In genomic region chr5:55101556-55102276, GRCh38 we compare ENCODE assay signal across 17 cellular contexts. TPM values are rescaled to one million over a fixed set of nuclear protein-coding genes. Genes with fewer than 3 reads are reported as not detected.
DNase-seq lines count a peak whose midpoint lies in the region; ATAC-seq and TF ChIP-seq lines count a peak whose summit lies in the region.
"Had no signal": no experiment of that assay in that cellular context is flagged by ENCODE, and none has a peak within 500 bp of the region (broad histone marks: within the 10 kb centered on the region; RNA-seq: fewer than 3 reads in every experiment).

No MANE protein-coding gene starts in this region.

- peak overlapping the region; percentile 65 for H3K9ac ChIP-seq in BLaER1
- H3K9ac ChIP-seq: parathyroid adenoma had no signal

- peak overlapping the region; percentile 92 for H3K4me2 ChIP-seq in BLaER1

- H3K4me1 Mint-ChIP-seq in CD4-positive, CD25-positive, alpha-beta regulatory T cell, result peaks cover 21 to 92% (median 63%) of the 10 kb centered on the region in 4 donors
- H3K4me1 Mint-ChIP-seq in T-helper 17 cell (peaks cover 45% of the 10 kb centered on the region), osteocyte (ENCODE audit: unreplicated experiment) (no peaks in the 10 kb centered on the region)

- TF ChIP-seq POLR2A in tibial nerve (IDR thresholded peaks at IDR 0.05), result no peak

- H3K9me3 ChIP-seq in BLaER1, result peaks cover 44% of the 10 kb centered on the region
- H3K9me3 ChIP-seq in CD4-positive, CD25-positive, alpha-beta regulatory T cell (ENCODE audit: control insufficient read depth in 2 of 2, low read length in 2 of 2), result no peaks in the 10 kb centered on the region
- no peaks in the 10 kb centered on the region for H3K9me3 ChIP-seq in T-helper 17 cell (ENCODE audit: control insufficient read depth, low read length, poor library complexity, severe bottlenecking)
- no peaks in the 10 kb centered on the region for H3K9me3 ChIP-seq in mononuclear cell (ENCODE audit: low read depth, low read length)
- peaks cover 0 to 12% (median 0%) of the 10 kb centered on the region in 4 donors for H3K9me3 ChIP-seq in tibial nerve
- H3K9me3 ChIP-seq: BE2C, left lung, upper lobe of left lung had no signal

- H3K27ac ChIP-seq in BLaER1 (peak overlapping the region; percentile 75), tibial nerve (no peak overlapping the region)
- H3K27ac ChIP-seq in CD4-positive, CD25-positive, alpha-beta regulatory T cell (ENCODE audit: insufficient read depth, low read length, poor library complexity, severe bottlenecking), result peak overlapping the region; percentile 67
- H3K27ac ChIP-seq: coronary artery, epithelial cell of prostate, left lung, parathyroid adenoma, upper lobe of left lung had no signal

- H3K36me3 Mint-ChIP-seq in CD4-positive, CD25-positive, alpha-beta regulatory T cell, result peaks cover 13% of the 10 kb centered on the region
- H3K36me3 Mint-ChIP-seq in T-helper 17 cell (ENCODE audit: low read depth) (peaks cover 2% of the 10 kb centered on the region), osteocyte (ENCODE audit: unreplicated experiment) (no peaks in the 10 kb centered on the region)

- WGBS in tibial nerve, 2 donors, result 71 to 84% methylated on average over 5 of the region's 5 CpGs

- peaks cover 0 to 27% (median 2%) of the 10 kb centered on the region in 7 donors for H3K9me3 Mint-ChIP-seq in CD4-positive, CD25-positive, alpha-beta regulatory T cell
- H3K9me3 Mint-ChIP-seq in osteocyte (ENCODE audit: unreplicated experiment), result peaks cover 4% of the 10 kb centered on the region

- H3K27ac Mint-ChIP-seq in CD4-positive, CD25-positive, alpha-beta regulatory T cell, result peak overlapping the region; percentile 61 to 98 (median 86)
- peak overlapping the region; percentile 89 for H3K27ac Mint-ChIP-seq in T-helper 17 cell
- no peak overlapping the region for H3K27ac Mint-ChIP-seq in osteocyte (ENCODE audit: unreplicated experiment)
- H3K27ac Mint-ChIP-seq: HFFc6 had no signal

- TF ChIP-seq EP300 in tibial nerve (IDR thresholded peaks at IDR 0.05), result no peak

- peak overlapping the region; percentile 84 to 95 (median 89) for H3K4me3 Mint-ChIP-seq in CD4-positive, CD25-positive, alpha-beta regulatory T cell
- H3K4me3 Mint-ChIP-seq in T-helper 17 cell (peak overlapping the region; percentile 92), osteocyte (ENCODE audit: unreplicated experiment) (no peak overlapping the region)
- H3K4me3 Mint-ChIP-seq: HFFc6 had no signal

- H3K36me3 ChIP-seq in BLaER1 (peaks cover 5% of the 10 kb centered on the region; the same call in 1 of the 2 replicates), tibial nerve (no peaks in the 10 kb centered on the region)
- no peaks in the 10 kb centered on the region for H3K36me3 ChIP-seq in CD4-positive, CD25-positive, alpha-beta regulatory T cell (ENCODE audit: control insufficient read depth, insufficient read depth, low read length)
- H3K36me3 ChIP-seq: BE2C, left lung, upper lobe of left lung had no signal

- peak; percentile 79 to 80 for ATAC-seq in CD4-positive, CD25-positive, alpha-beta regulatory T cell (ENCODE audit: low read depth in 2 of 2)
- ATAC-seq in T-helper 17 cell (peak; percentile 61), GM19397 (IDR thresholded peaks at IDR 0.05; ENCODE audit: unreplicated experiment) (no peak)
- ATAC-seq: left lung had no signal

- peaks cover 54% of the 10 kb centered on the region for H3K4me1 ChIP-seq in BLaER1
- H3K4me1 ChIP-seq in CD4-positive, CD25-positive, alpha-beta regulatory T cell (ENCODE audit: control insufficient read depth, insufficient read depth, low read length, poor library complexity, severe bottlenecking), result peaks cover 55% of the 10 kb centered on the region
- peaks cover 35% of the 10 kb centered on the region for H3K4me1 ChIP-seq in mononuclear cell (ENCODE audit: insufficient read depth, low read length)
- H3K4me1 ChIP-seq in tibial nerve, result no peaks in the 10 kb centered on the region
- H3K4me1 ChIP-seq: BE2C, left lung, parathyroid adenoma had no signal

- DNase-seq in CD4-positive, CD25-positive, alpha-beta regulatory T cell, result peak in 2 of 3 donors; percentile 46 to 84
- DNase-seq in T-helper 17 cell, result no peak
- DNase-seq in tibial nerve (ENCODE audit: low spot score in 2 of 2), result no peak
- no peak for DNase-seq in osteocyte (ENCODE audit: extremely low spot score, unreplicated experiment)
- DNase-seq: BE2C, DMS53, HFFc6, left lung, NCI-H1092, NCI-H2171, upper lobe of left lung had no signal

- H3K27me3 ChIP-seq in BLaER1 (no peaks in the 10 kb centered on the region), mononuclear cell (ENCODE audit: insufficient read depth, low read length) (no peaks in the 10 kb centered on the region), tibial nerve (no peaks in the 10 kb centered on the region)
- H3K27me3 ChIP-seq in CD4-positive, CD25-positive, alpha-beta regulatory T cell (ENCODE audit: control insufficient read depth, insufficient read depth, low read length), result no peaks in the 10 kb centered on the region
- H3K27me3 ChIP-seq: BE2C, left lung, upper lobe of left lung had no signal

- TF ChIP-seq CTCF in tibial nerve (IDR thresholded peaks at IDR 0.05) (no peak), osteocyte (IDR thresholded peaks at IDR 0.05) (no peak)

- H3K27me3 Mint-ChIP-seq in CD4-positive, CD25-positive, alpha-beta regulatory T cell, result no peaks in the 10 kb centered on the region
- H3K27me3 Mint-ChIP-seq in T-helper 17 cell (no peaks in the 10 kb centered on the region), osteocyte (ENCODE audit: unreplicated experiment) (peaks cover 31% of the 10 kb centered on the region)

- H3K4me3 ChIP-seq in BLaER1 (peak overlapping the region; percentile 61), mononuclear cell (ENCODE audit: low read length) (peak overlapping the region; percentile 35), tibial nerve (no peak overlapping the region)
- peak overlapping the region; percentile 80 for H3K4me3 ChIP-seq in CD4-positive, CD25-positive, alpha-beta regulatory T cell (ENCODE audit: low read depth, low read length)
- H3K4me3 ChIP-seq: coronary artery had no signal

- H4K20me1 ChIP-seq in BLaER1, result no peaks in the 10 kb centered on the region

RNA-seq across cellular contexts. Expression of gene GZMA, which starts 0.7 kb away (rescaled TPM):
- 22.6 TPM for total RNA-seq in CD4-positive, CD25-positive, alpha-beta regulatory T cell
- polyA plus RNA-seq in CD4-positive, CD25-positive, alpha-beta regulatory T cell, result 100 to 1,000 TPM in 1 of 4 donors, 10 to 100 TPM in 3; 25.4 to 107 (median 54.6) TPM
- total RNA-seq in T-helper 17 cell, result 10 to 100 TPM in 1 of 2 donors, 1 to 10 TPM in 1; 7.9 to 11.3 TPM
- total RNA-seq in mononuclear cell, result 34.8 TPM
- total RNA-seq in tibial nerve, result under 1 TPM in 1 of 4 donors, not detected in 3; 0.90 TPM
- not detected in 2 replicates for total RNA-seq in osteocyte
- total RNA-seq: HFFc6 had no signal

RNA-seq across cellular contexts. Expression of gene GPX8, which starts 58.3 kb away (rescaled TPM):
- not detected for total RNA-seq in CD4-positive, CD25-positive, alpha-beta regulatory T cell
- polyA plus RNA-seq in CD4-positive, CD25-positive, alpha-beta regulatory T cell, result not detected
- not detected for total RNA-seq in T-helper 17 cell
- total RNA-seq in mononuclear cell, result 0.10 TPM
- total RNA-seq in tibial nerve, result 10 to 100 TPM; 12.0 to 26.7 (median 19.5) TPM
- total RNA-seq in osteocyte, result 139 and 154 TPM in 2 replicates

Comparison
In these comparisons a context has a peak if more than half of its experiments do, and no peak if none do; other contexts are left out.
1. H3K27ac ChIP-seq: peak in BLaER1 (single experiment) and CD4-positive, CD25-positive, alpha-beta regulatory T cell (single experiment); none in tibial nerve (0 of 4).
2. H3K4me3 ChIP-seq: peak in BLaER1 (single experiment), CD4-positive, CD25-positive, alpha-beta regulatory T cell (single experiment) and mononuclear cell (single experiment); none in tibial nerve (0 of 4).
3. DNase-seq: peak in CD4-positive, CD25-positive, alpha-beta regulatory T cell (2 of 3); none in T-helper 17 cell (0 of 3), tibial nerve (0 of 2) and osteocyte (single experiment).
4. RNA of gene GPX8, which starts 58.3 kb away (total RNA-seq): 139 to 154 TPM in osteocyte and 12.0 to 26.7 TPM in tibial nerve; 0.10 TPM in mononuclear cell (single experiment), not detected in CD4-positive, CD25-positive, alpha-beta regulatory T cell (single experiment) and not detected in T-helper 17 cell; every median in the first group is over 10 times any median in the second.